8 cellular contexts compared by ENCODE assay signal in genomic region chr9:136790640-136791465, GRCh38. TPM values are rescaled to one million over a fixed set of nuclear protein-coding genes. Genes with fewer than 3 reads are reported as not detected.
A peak's percentile ranks its signal among the peaks of the same experiment; 100 is the strongest.
DNase-seq lines count a peak whose midpoint lies in the region; ATAC-seq and TF ChIP-seq lines count a peak whose summit lies in the region.

Gene TMEM141, plus strand, starts transcription at chr9:136791344. Its CDS starts 27 bp downstream, at chr9:136791371.

- H3K27me3 ChIP-seq in AG04450 (ENCODE audit: control insufficient read depth, insufficient read depth, low read length): peaks cover 4% of the 10 kb centered on the region
- H3K27me3 ChIP-seq in spleen (replicated peaks in 1 of 7): peaks cover 0 to under 1% (median 0%) of the 10 kb centered on the region in 7 donors

- no peaks in the 10 kb centered on the region for H3K27me3 Mint-ChIP-seq in activated B cell treated with CpG ODN at 0.5 μM for 24 hours
- H3K27me3 Mint-ChIP-seq in immature natural killer cell (ENCODE audit: low read depth in 3 of 3): peaks cover 2 to 4% (median 2%) of the 10 kb centered on the region in 3 donors

- H3K27ac Mint-ChIP-seq in activated B cell treated with CpG ODN at 0.5 μM for 24 hours (peak within 1 kb of the TSS; percentile 90), immature natural killer cell (peak within 1 kb of the TSS; percentile 75 to 89 (median 86))

- H3K36me3 Mint-ChIP-seq in activated B cell treated with CpG ODN at 0.5 μM for 24 hours (ENCODE audit: low read depth) (peaks cover 5% of the 10 kb centered on the region), immature natural killer cell (no peaks in the 10 kb centered on the region)

- H3K27ac ChIP-seq in AG04450 (ENCODE audit: low read depth, low read length): peak within 1 kb of the TSS; percentile 57
- peak within 1 kb of the TSS; percentile 98 for H3K27ac ChIP-seq in caudate nucleus (ENCODE audit: low read depth, low read length)
- H3K27ac ChIP-seq in spleen: peak within 1 kb of the TSS; percentile 80 to 98 (median 96)

- intact Hi-C loops in activated B cell treated with CpG ODN at 0.5 μM for 24 hours (cut with micrococcal nuclease) (loop anchor here (1.0 to 10.0 kb wide), 13 partner anchors 9 to 764 kb away; partner anchors contain the start of genes AJM1, FBXW5, MAN1B1 and MRPL41), spleen (cut with DNase I; ENCODE audit: low total_unique reads) (no loop called here)

- H3K4me3 Mint-ChIP-seq in activated B cell treated with CpG ODN at 0.5 μM for 24 hours: peak within 1 kb of the TSS; percentile 86
- H3K4me3 Mint-ChIP-seq in immature natural killer cell: peak within 1 kb of the TSS; percentile 72 to 85 (median 79)

- peak within 1 kb of the TSS; percentile 91 for H3K4me3 ChIP-seq in AG04450 (ENCODE audit: low read depth, low read length)
- peak within 1 kb of the TSS; percentile 37 to 83 (median 58) for H3K4me3 ChIP-seq in spleen

- POLR2A ChIA-PET in AG04450 (lab: Yijun Ruan, JAX) (interaction anchor here (0.5 to 1.0 kb wide), 6 partner anchors 9 to 402 kb away, joined by 3 to 4 read pairs (median 3); partner anchors contain the start of genes AJM1 and FUT7), activated B cell treated with CpG ODN at 0.5 μM for 24 hours (lab: Charles Lee) (interaction anchor here (0.5 to 1.2 kb wide), 13 partner anchors 12 to 452 kb away, joined by 3 to 5 read pairs (median 4); partner anchors contain the start of genes FUT7 and TUBB4B)

- TF ChIP-seq CTCF in AG04450 (IDR thresholded peaks at IDR 0.05; ENCODE audit: low read depth, low read length) (no peak), activated B cell treated with CpG ODN at 0.5 μM for 24 hours (IDR thresholded peaks at IDR 0.05) (no peak), spleen (IDR thresholded peaks at IDR 0.05 in 8 of 11, conservative IDR thresholded peaks at IDR 0.05 in 3 of 11) (peak in 1 of 11 experiments; percentile 18)

- H3K9me3 Mint-ChIP-seq in activated B cell treated with CpG ODN at 0.5 μM for 24 hours: no peaks in the 10 kb centered on the region
- no peaks in the 10 kb centered on the region for H3K9me3 Mint-ChIP-seq in immature natural killer cell

- H3K4me1 Mint-ChIP-seq in activated B cell treated with CpG ODN at 0.5 μM for 24 hours: peaks cover 20% of the 10 kb centered on the region
- peaks cover 37% of the 10 kb centered on the region in 2 donors for H3K4me1 Mint-ChIP-seq in immature natural killer cell

- H3K36me3 ChIP-seq in spleen: peaks cover 0 to 26% (median 4%) of the 10 kb centered on the region in 6 donors

- CTCF ChIA-PET in AG04450 (lab: Charles Lee) (interaction anchor here (0.6 to 1.2 kb wide), 2 partner anchors 51 to 244 kb away, joined by 4 read pairs; partner anchors contain the start of gene AJM1), activated B cell treated with CpG ODN at 0.5 μM for 24 hours (lab: Charles Lee) (interaction anchor here (0.6 to 6.8 kb wide), 2 partner anchors 12 to 244 kb away, joined by 3 to 58 read pairs; no protein-coding TSS in a partner anchor)

- in situ Hi-C loops in GM18951 (cut with MboI; ENCODE audit: low sequenced_read_pairs, unreplicated experiment): loop anchor here (25.0 kb wide), 1 partner anchor 246 kb away; the partner anchor contains the start of genes ABCA2, FUT7 and NPDC1

- no peaks in the 10 kb centered on the region; the same call in 1 of the 2 replicates for H3K9me3 ChIP-seq in AG04450 (ENCODE audit: control insufficient read depth, insufficient read depth, low read length)
- H3K9me3 ChIP-seq in spleen: no peaks in the 10 kb centered on the region

- DNase-seq in AG04450 (ENCODE audit: low read depth, low spot score) (peak; percentile 99), NCI-H345 (lab: John Stamatoyannopoulos, UW) (peak; percentile 100), activated B cell treated with CpG ODN at 0.5 μM for 24 hours (peak; percentile 99), caudate nucleus (lab: John Stamatoyannopoulos, UW) (peak; percentile 92 to 100 (median 100)), immature natural killer cell (peak; percentile 99 to 100 (median 100)), spleen (peak; percentile 100)

- ATAC-seq in HG03196 (IDR thresholded peaks at IDR 0.05; ENCODE audit: unreplicated experiment) (peak; percentile 81), activated B cell treated with CpG ODN at 0.5 μM for 24 hours (ENCODE audit: low read depth) (peak; percentile 87)

- 0 to 2% (median 1%) methylated on average over 25 to 65 of the region's 65 CpGs for WGBS in spleen, 5 donors

- H3K4me1 ChIP-seq in spleen: peaks cover 13 to 69% (median 37%) of the 10 kb centered on the region in 6 donors

- peak; percentile 88 for TF ChIP-seq POLR2A in GM18951 (IDR thresholded peaks at IDR 0.05; ENCODE audit: extremely low read depth, insufficient read depth, insufficient read length)
- no peak for TF ChIP-seq POLR2A in spleen (IDR thresholded peaks at IDR 0.05)

RNA-seq across cellular contexts. Expression of gene TMEM141, which starts in this region (rescaled TPM):
- 34.9 and 44.3 TPM in 2 replicates for polyA plus RNA-seq in AG04450 (2011; rRNA removed)
- polyA minus RNA-seq in AG04450 (2011; rRNA and poly(A)+ RNA removed): 9.3 and 18.9 TPM in 2 replicates
- total RNA-seq in activated B cell treated with CpG ODN at 0.5 μM for 24 hours: 34.9 and 35.8 TPM in 2 replicates
- polyA plus RNA-seq in immature natural killer cell: 10 to 100 TPM; 61.2 to 83.3 (median 62.1) TPM
- total RNA-seq in spleen: 10 to 100 TPM; 32.1 to 50.7 (median 44.3) TPM
- 10 to 100 TPM; 54.5 to 92.8 (median 92.6) TPM for polyA plus RNA-seq in spleen

Comparison
In these comparisons a context has a peak if more than half of its experiments do, and no peak if none do; other contexts are left out.
1. Peak in every context shown above with its lines: DNase-seq, ATAC-seq, H3K4me3 ChIP-seq and H3K27ac ChIP-seq.